ENCODE assay signal across 1 cellular context in genomic region chr13:31517599-31517998, GRCh38.
TF ChIP-seq lines count a peak whose summit lies in the region.

No MANE protein-coding gene starts in this region.

TF ChIP-seq in HEK293, 187 proteins besides CTCF, POLR2A, EP300 and RAD21 (continued from another document):
- TF ChIP-seq ZNF518A (tag by site-specific recombination; conservative IDR thresholded peaks at IDR 0.05; ENCODE audit: low read depth) (peak; percentile 75; the same call in 1 of the 2 replicates), ZNF555 (tag by site-specific recombination; conservative IDR thresholded peaks at IDR 0.05) (peak; percentile 63), ZNF623 (tag by site-specific recombination; IDR thresholded peaks at IDR 0.05) (peak; percentile 60), ZNF664 (tag by site-specific recombination; IDR thresholded peaks at IDR 0.05) (0 out of 2 replicates have a peak, but pooled peaks have one; percentile 31), ZNF404 (tag by site-specific recombination; IDR thresholded peaks at IDR 0.05) (no peak)
- TF ChIP-seq, protein P1, sequence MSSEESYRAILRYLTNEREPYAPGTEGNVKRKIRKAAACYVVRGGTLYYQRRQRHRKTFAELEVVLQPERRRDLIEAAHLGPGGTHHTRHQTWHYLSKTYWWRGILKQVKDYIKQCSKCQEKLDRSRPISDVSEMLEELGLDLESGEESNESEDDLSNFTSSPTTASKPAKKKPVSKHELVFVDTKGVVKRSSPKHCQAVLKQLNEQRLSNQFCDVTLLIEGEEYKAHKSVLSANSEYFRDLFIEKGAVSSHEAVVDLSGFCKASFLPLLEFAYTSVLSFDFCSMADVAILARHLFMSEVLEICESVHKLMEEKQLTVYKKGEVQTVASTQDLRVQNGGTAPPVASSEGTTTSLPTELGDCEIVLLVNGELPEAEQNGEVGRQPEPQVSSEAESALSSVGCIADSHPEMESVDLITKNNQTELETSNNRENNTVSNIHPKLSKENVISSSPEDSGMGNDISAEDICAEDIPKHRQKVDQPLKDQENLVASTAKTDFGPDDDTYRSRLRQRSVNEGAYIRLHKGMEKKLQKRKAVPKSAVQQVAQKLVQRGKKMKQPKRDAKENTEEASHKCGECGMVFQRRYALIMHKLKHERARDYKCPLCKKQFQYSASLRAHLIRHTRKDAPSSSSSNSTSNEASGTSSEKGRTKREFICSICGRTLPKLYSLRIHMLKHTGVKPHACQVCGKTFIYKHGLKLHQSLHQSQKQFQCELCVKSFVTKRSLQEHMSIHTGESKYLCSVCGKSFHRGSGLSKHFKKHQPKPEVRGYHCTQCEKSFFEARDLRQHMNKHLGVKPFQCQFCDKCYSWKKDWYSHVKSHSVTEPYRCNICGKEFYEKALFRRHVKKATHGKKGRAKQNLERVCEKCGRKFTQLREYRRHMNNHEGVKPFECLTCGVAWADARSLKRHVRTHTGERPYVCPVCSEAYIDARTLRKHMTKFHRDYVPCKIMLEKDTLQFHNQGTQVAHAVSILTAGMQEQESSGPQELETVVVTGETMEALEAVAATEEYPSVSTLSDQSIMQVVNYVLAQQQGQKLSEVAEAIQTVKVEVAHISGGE (tag by site-specific recombination; conservative IDR thresholded peaks at IDR 0.05; ENCODE audit: low read depth) = peak; percentile 60
